3 cellular contexts compared by ENCODE assay signal in the genomic region with DNA sequence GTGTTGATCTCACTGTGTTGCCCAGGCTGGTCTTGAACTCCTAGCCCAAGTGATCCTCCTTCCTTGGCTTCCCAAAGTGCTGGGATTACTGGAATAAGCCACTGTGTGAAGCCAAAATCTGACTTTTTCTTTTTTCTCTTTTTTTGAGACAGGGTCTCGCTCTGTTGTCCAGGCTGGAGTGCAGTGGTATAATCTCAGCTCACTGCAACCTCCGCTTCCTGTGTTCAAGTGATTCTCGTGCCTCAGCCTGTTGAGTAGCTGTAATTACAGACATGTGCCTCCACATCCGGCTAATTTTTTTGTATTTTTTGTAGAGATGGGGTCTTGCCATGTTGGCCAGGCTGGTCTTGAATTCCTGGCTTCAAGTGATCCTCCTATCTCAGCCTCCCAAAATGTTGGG.
DNase-seq lines count a peak whose midpoint lies in the region; ATAC-seq, FAIRE-seq and TF ChIP-seq lines count a peak whose summit lies in the region.
"Not testable (repeated sequence)": the region's sequence is repeated elsewhere in the genome, so short reads cannot be mapped to it uniquely, and the experiment has no call there.

No MANE protein-coding gene starts in this region.

- H3K36me3 ChIP-seq in HEK293 (ENCODE audit: control insufficient read depth in 2 of 2, insufficient read depth in 1 of 2, low read length in 2 of 2); K562 (ENCODE audit: control insufficient read depth, insufficient read depth, low read length); HepG2 (replicated peaks in 1 of 2; ENCODE audit: control insufficient read depth in 1 of 2, insufficient read depth in 2 of 2, low read length in 2 of 2): not testable (repeated sequence)

- not testable (repeated sequence) for DNase-seq in K562 (ENCODE audit: extremely low read depth in 1 of 4, low spot score in 3 of 4); HepG2 (ENCODE audit: low spot score)

- not testable (repeated sequence) for H3K4me1 ChIP-seq in HEK293 (ENCODE audit: control insufficient read depth, insufficient read depth, low read length); K562 (replicated peaks in 1 of 2; ENCODE audit: control insufficient read depth in 2 of 2, insufficient read depth in 2 of 2, low read length in 2 of 2); HepG2 (ENCODE audit: insufficient read depth, low read length)

- H3K9me1 ChIP-seq in K562 (ENCODE audit: control insufficient read depth, insufficient read depth, low read length) = not testable (repeated sequence)

- not testable (repeated sequence) for ATAC-seq in K562, HepG2

- not testable (repeated sequence) for BruUV-seq in K562 (replicated peaks; lab: Mats Ljungman, UMichigan); HepG2 (replicated peaks; lab: Mats Ljungman, UMichigan)

- TF ChIP-seq POLR2A in K562 (conservative IDR thresholded peaks at IDR 0.05); HepG2 (IDR thresholded peaks at IDR 0.05; ENCODE audit: insufficient read depth in 1 of 2, low read depth in 2 of 2, low read length in 2 of 2): not testable (repeated sequence)

- not testable (repeated sequence) for H2AFZ ChIP-seq in K562 (ENCODE audit: low read depth, low read length); HepG2 (ENCODE audit: low read length)

- H3K9me3 ChIP-seq in HEK293 (ENCODE audit: control insufficient read depth, insufficient read depth, low read depth, low read length); K562 (replicated peaks; ENCODE audit: control insufficient read depth, insufficient read depth, low read depth, low read length); HepG2 (ENCODE audit: low read length): not testable (repeated sequence)

- H3K4me3 ChIP-seq in HEK293 (ENCODE audit: low read depth, low read length); K562; HepG2 (replicated peaks in 1 of 3; ENCODE audit: insufficient read depth in 1 of 3, low read depth in 2 of 3, low read length in 3 of 3): not testable (repeated sequence)

- not testable (repeated sequence) for H3K4me2 ChIP-seq in K562 (ENCODE audit: insufficient read depth, low read length); HepG2 (ENCODE audit: low read depth, low read length)

- FAIRE-seq in K562 (lab: Jason Lieb, UNC); HepG2 (lab: Jason Lieb, UNC): not testable (repeated sequence)

- 0% methylated on average over 4 of the region's 4 CpGs for WGBS in K562 (ENCODE audit: insufficient coverage, low coverage, missing lambda C conversion rate)
- WGBS in HepG2 (ENCODE audit: low lambda C conversion rate) = 43% methylated on average over 4 of the region's 4 CpGs

- POLR2A ChIA-PET in HEK293 (lab: Yijun Ruan, JAX); K562 (lab: Yijun Ruan, JAX); HepG2 (lab: Yijun Ruan, JAX): not testable (repeated sequence)

- in situ Hi-C loops in K562 (cut with MboI); HepG2 (cut with HindIII; ENCODE audit: extremely low pct_ligation_motif_present, low pct_unique_long_range_greater_than_20kb): not testable (repeated sequence)

- H3K27ac ChIP-seq in HEK293 (ENCODE audit: extremely low read depth, low read depth, low read length); K562 (ENCODE audit: extremely low read depth, low read depth, low read length); HepG2 (ENCODE audit: extremely low read length, insufficient read depth, low read length): not testable (repeated sequence)

- CTCF ChIA-PET in HEK293 (lab: Yijun Ruan, JAX) = interaction anchor here (0.7 to 1.1 kb wide), 2 partner anchors 35 to 43 kb away, joined by 3 read pairs; no protein-coding TSS in a partner anchor
- CTCF ChIA-PET in K562 (lab: Yijun Ruan, JAX; ENCODE audit: low intra/inter-chr PET ratio); HepG2 (lab: Yijun Ruan, JAX; ENCODE audit: low intra/inter-chr PET ratio, low total read pairs): not testable (repeated sequence)

- intact Hi-C loops in K562 (cut with micrococcal nuclease); HepG2 (cut with micrococcal nuclease; ENCODE audit: unreplicated experiment): not testable (repeated sequence)

- TF ChIP-seq EP300 in K562 (IDR thresholded peaks at IDR 0.05; ENCODE audit: low read length); HepG2 (IDR thresholded peaks at IDR 0.05; ENCODE audit: low read depth in 2 of 2, low read length in 2 of 2); HepG2 (CRISPR knock-in tag; IDR thresholded peaks at IDR 0.05; ENCODE audit: borderline replicate concordance): not testable (repeated sequence)

- not testable (repeated sequence) for H3K9ac ChIP-seq in K562 (ENCODE audit: insufficient read depth in 1 of 2, low read depth in 2 of 2, low read length in 2 of 2); HepG2 (ENCODE audit: insufficient read depth, low read depth, low read length)

- not testable (repeated sequence) for H3K79me2 ChIP-seq in K562 (ENCODE audit: control insufficient read depth, insufficient read depth, low read length); HepG2 (ENCODE audit: insufficient read depth, low read length)

- H4K20me1 ChIP-seq in K562 (replicated peaks; ENCODE audit: control insufficient read depth, insufficient read depth, low read length); HepG2 (ENCODE audit: insufficient read depth, low read length): not testable (repeated sequence)

- not testable (repeated sequence) for TF ChIP-seq CTCF in HEK293 (tag by site-specific recombination; IDR thresholded peaks at IDR 0.05); K562 (IDR thresholded peaks at IDR 0.05 in 2 of 3, conservative IDR thresholded peaks at IDR 0.05 in 1 of 3; ENCODE audit: insufficient read depth in 2 of 3, low read depth in 1 of 3, low read length in 3 of 3); HepG2 (CRISPR knock-in tag; IDR thresholded peaks at IDR 0.05)

- H3K27me3 ChIP-seq in K562 (ENCODE audit: control insufficient read depth in 2 of 2, insufficient read depth in 2 of 2, low read length in 2 of 2) (peaks cover 13 to 27% of the 10 kb centered on the region in 2 experiments), HepG2 (ENCODE audit: control insufficient read depth in 1 of 2, insufficient read depth in 2 of 2, low read length in 2 of 2) (peaks cover 0 to 23% of the 10 kb centered on the region in 2 experiments; a peak in 2 of 5 replicates)

- not testable (repeated sequence) for TF ChIP-seq RAD21 in K562 (CRISPR knock-in tag; conservative IDR thresholded peaks at IDR 0.05 in 1 of 2, IDR thresholded peaks at IDR 0.05 in 1 of 2); HepG2 (CRISPR knock-in tag; IDR thresholded peaks at IDR 0.05)

TF ChIP-seq in HEK293, 187 proteins besides CTCF, POLR2A, EP300 and RAD21:
- peak; percentile 77 for TF ChIP-seq ZNF121 (tag by site-specific recombination; IDR thresholded peaks at IDR 0.05)

TF ChIP-seq in K562, 482 proteins besides CTCF, POLR2A, EP300 and RAD21:
- peak; percentile 58; the same call in 1 of the 2 replicates for TF ChIP-seq ZNF121 (CRISPR knock-in tag; conservative IDR thresholded peaks at IDR 0.05)

TF ChIP-seq in HepG2, 621 proteins besides CTCF, POLR2A, EP300 and RAD21:
- peak; percentile 51 for TF ChIP-seq ZNF121 (CRISPR knock-in tag; IDR thresholded peaks at IDR 0.05)
TF ChIP-seq in HepG2: peak in this region for 1; not testable (repeated sequence) for 620.
